28 cellular contexts compared by ENCODE assay signal in the genomic region with DNA sequence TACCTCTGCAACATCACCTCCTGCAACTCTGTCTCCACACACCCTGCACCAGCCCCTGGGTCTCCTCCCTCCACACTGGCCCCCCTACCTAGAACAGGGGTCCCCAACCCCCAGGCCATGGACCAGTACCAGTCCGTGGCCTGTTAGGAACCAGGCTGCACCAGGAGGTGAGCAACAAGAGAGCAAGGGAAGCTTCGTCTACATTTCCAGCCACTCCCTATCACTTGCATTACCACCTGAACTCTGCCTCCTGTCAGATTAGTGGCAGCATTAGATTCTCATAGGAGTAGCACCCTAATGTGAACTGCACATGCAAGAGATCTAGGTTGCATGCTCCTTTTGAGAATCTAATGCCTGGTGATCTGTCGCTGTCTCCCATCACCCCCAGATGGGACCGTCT.
"Had no signal": no experiment of that assay in that cellular context is flagged by ENCODE, and none has a peak within 500 bp of the region (broad histone marks: within the 10 kb centered on the region; RNA-seq: fewer than 3 reads in every experiment).

No MANE protein-coding gene starts in this region.

- DNase-seq: stimulated activated CD4-positive, alpha-beta T cell treated with anti-CD3 and anti-CD28 coated beads, Interleukin-2, amount 100 ng/mL, for 48 hours; stimulated activated CD4-positive, alpha-beta T cell treated with anti-CD3 and anti-CD28 coated beads, Interleukin-4, amount 100 ng/mL, for 1 hour; stimulated activated CD4-positive, alpha-beta T cell treated with anti-CD3 and anti-CD28 coated beads, Interleukin-4, amount 100 ng/mL, for 24 hours; stimulated activated CD4-positive, alpha-beta T cell treated with anti-CD3 and anti-CD28 coated beads, Interleukin-4, amount 100 ng/mL, for 4 hours; stimulated activated CD8-positive, alpha-beta memory T cell treated with anti-CD3 and anti-CD28 coated beads, Interleukin-4, amount 100 ng/mL, for 48 hours; stimulated activated naive B cell treated with anti-CD40 and anti-IgM and Interleukin-4, amounts not matched to agents 10 μg/mL and 1 μg/mL and 100 μg/mL, for 72 hours; stimulated activated naive CD4-positive, alpha-beta T cell; stimulated activated naive CD4-positive, alpha-beta T cell treated with Interleukin-2 at 50 U/mL for 16 hours; stimulated activated naive CD8-positive, alpha-beta T cell treated with anti-CD3 and anti-CD28 coated beads, Interleukin-15, amount 100 ng/mL, for 72 hours; stimulated activated naive CD8-positive, alpha-beta T cell treated with anti-CD3 and anti-CD28 coated beads, Interleukin-15, Interleukin-2, amounts not matched to agents 100 U/mL and 50 U/mL, for 24 hours; stomach; substantia nigra; testis; thyroid gland; tibial artery; transverse colon; trophoblast cell; upper lobe of left lung; upper lobe of right lung; uterus had no signal

- H3K4me1 ChIP-seq: stomach, suprapubic skin, testis, tibial artery, tibial nerve, transverse colon, upper lobe of left lung, upper lobe of right lung, uterus, vagina had no signal

- H3K9me3 ChIP-seq: stomach, suprapubic skin, testis, thoracic aorta, thyroid gland, tibial artery, tibial nerve, transverse colon, upper lobe of left lung, upper lobe of right lung, uterus, vagina had no signal

- H3K4me1 Mint-ChIP-seq: stimulated activated effector memory CD8-positive, alpha-beta T cell treated with anti-CD3 and anti-CD28 coated beads, Interleukin-12 subunit alpha, Interleukin-12 subunit beta, amount 100 ng/mL, for 72 hours; stimulated activated memory B cell treated with anti-CD40 and anti-IgM and Interleukin-4, amounts not matched to agents 10 μg/mL and 1 μg/mL and 100 μg/mL, for 72 hours; stimulated activated naive B cell treated with anti-CD40 and anti-IgM and Interleukin-4, amounts not matched to agents 10 μg/mL and 1 μg/mL and 100 μg/mL, for 72 hours; stimulated activated naive CD8-positive, alpha-beta T cell treated with anti-CD3 and anti-CD28 coated beads, Interleukin-15, amount 100 ng/mL, for 72 hours had no signal

- ATAC-seq: stimulated activated effector memory CD8-positive, alpha-beta T cell treated with anti-CD3 and anti-CD28 coated beads, Interleukin-12 subunit alpha, Interleukin-12 subunit beta, amount 100 ng/mL, for 72 hours; stimulated activated memory B cell treated with anti-CD40 and anti-IgM and Interleukin-4, amounts not matched to agents 10 μg/mL and 1 μg/mL and 100 μg/mL, for 72 hours; stimulated activated naive B cell treated with anti-CD40 and anti-IgM and Interleukin-4, amounts not matched to agents 10 μg/mL and 1 μg/mL and 100 μg/mL, for 72 hours; stimulated activated naive CD8-positive, alpha-beta T cell treated with anti-CD3 and anti-CD28 coated beads, Interleukin-15, amount 100 ng/mL, for 72 hours; stimulated activated naive CD8-positive, alpha-beta T cell treated with anti-CD3 and anti-CD28 coated beads, Interleukin-15, Interleukin-2, amounts not matched to agents 100 U/mL and 50 U/mL, for 24 hours; upper lobe of right lung had no signal

- H3K27me3 Mint-ChIP-seq: stimulated activated naive CD8-positive, alpha-beta T cell treated with anti-CD3 and anti-CD28 coated beads, Interleukin-15, amount 100 ng/mL, for 72 hours; stimulated activated naive CD8-positive, alpha-beta T cell treated with anti-CD3 and anti-CD28 coated beads, Interleukin-15, Interleukin-2, amounts not matched to agents 100 ng/mL and 50 ng/mL, for 24 hours had no signal

- H3K27ac ChIP-seq: stomach, suprapubic skin, testis, thoracic aorta, thyroid gland, tibial artery, tibial nerve, transverse colon, upper lobe of left lung, upper lobe of right lung, uterus, vagina had no signal

- H3K36me3 ChIP-seq: stomach, suprapubic skin, thoracic aorta, thyroid gland, tibial artery, tibial nerve, transverse colon, upper lobe of left lung, upper lobe of right lung, uterus, vagina had no signal

- H3K27me3 ChIP-seq: testis, thyroid gland, tibial artery, tibial nerve, upper lobe of left lung, upper lobe of right lung, uterus, vagina had no signal

- H3K4me3 ChIP-seq: stomach, suprapubic skin, testis, thoracic aorta, thyroid gland, tibial artery, tibial nerve, transverse colon, upper lobe of left lung, upper lobe of right lung, uterus, vagina had no signal

- H3K9me3 Mint-ChIP-seq: stimulated activated effector memory CD8-positive, alpha-beta T cell treated with anti-CD3 and anti-CD28 coated beads, Interleukin-12 subunit alpha, Interleukin-12 subunit beta, amount 100 ng/mL, for 72 hours; stimulated activated memory B cell treated with anti-CD40 and anti-IgM and Interleukin-4, amounts not matched to agents 10 μg/mL and 1 μg/mL and 100 μg/mL, for 72 hours; stimulated activated naive CD8-positive, alpha-beta T cell treated with anti-CD3 and anti-CD28 coated beads, Interleukin-15, amount 100 ng/mL, for 72 hours; stimulated activated naive CD8-positive, alpha-beta T cell treated with anti-CD3 and anti-CD28 coated beads, Interleukin-15, Interleukin-2, amounts not matched to agents 100 ng/mL and 50 ng/mL, for 24 hours had no signal

- H3K36me3 Mint-ChIP-seq: stimulated activated effector memory CD8-positive, alpha-beta T cell treated with anti-CD3 and anti-CD28 coated beads, Interleukin-12 subunit alpha, Interleukin-12 subunit beta, amount 100 ng/mL, for 72 hours; stimulated activated memory B cell treated with anti-CD40 and anti-IgM and Interleukin-4, amounts not matched to agents 10 μg/mL and 1 μg/mL and 100 μg/mL, for 72 hours; stimulated activated naive B cell treated with anti-CD40 and anti-IgM and Interleukin-4, amounts not matched to agents 10 μg/mL and 1 μg/mL and 100 μg/mL, for 72 hours; type B pancreatic cell had no signal

- H3K4me3 Mint-ChIP-seq: stimulated activated effector memory CD8-positive, alpha-beta T cell treated with anti-CD3 and anti-CD28 coated beads, Interleukin-12 subunit alpha, Interleukin-12 subunit beta, amount 100 ng/mL, for 72 hours; stimulated activated memory B cell treated with anti-CD40 and anti-IgM and Interleukin-4, amounts not matched to agents 10 μg/mL and 1 μg/mL and 100 μg/mL, for 72 hours; stimulated activated naive B cell treated with anti-CD40 and anti-IgM and Interleukin-4, amounts not matched to agents 10 μg/mL and 1 μg/mL and 100 μg/mL, for 72 hours; stimulated activated naive CD8-positive, alpha-beta T cell treated with anti-CD3 and anti-CD28 coated beads, Interleukin-15, amount 100 ng/mL, for 72 hours; stimulated activated naive CD8-positive, alpha-beta T cell treated with anti-CD3 and anti-CD28 coated beads, Interleukin-15, Interleukin-2, amounts not matched to agents 100 ng/mL and 50 ng/mL, for 24 hours; type B pancreatic cell had no signal

- H3K27ac Mint-ChIP-seq: stimulated activated effector memory CD8-positive, alpha-beta T cell treated with anti-CD3 and anti-CD28 coated beads, Interleukin-12 subunit alpha, Interleukin-12 subunit beta, amount 100 ng/mL, for 72 hours; stimulated activated memory B cell treated with anti-CD40 and anti-IgM and Interleukin-4, amounts not matched to agents 10 μg/mL and 1 μg/mL and 100 μg/mL, for 72 hours; stimulated activated naive B cell treated with anti-CD40 and anti-IgM and Interleukin-4, amounts not matched to agents 10 μg/mL and 1 μg/mL and 100 μg/mL, for 72 hours; stimulated activated naive CD8-positive, alpha-beta T cell treated with anti-CD3 and anti-CD28 coated beads, Interleukin-15, amount 100 ng/mL, for 72 hours; stimulated activated naive CD8-positive, alpha-beta T cell treated with anti-CD3 and anti-CD28 coated beads, Interleukin-15, Interleukin-2, amounts not matched to agents 100 ng/mL and 50 ng/mL, for 24 hours; type B pancreatic cell had no signal
